In genomic region chr15:70502576-70502975, GRCh38 we compare ENCODE assay signal across 23 cellular contexts.
A peak's percentile ranks its signal among the peaks of the same experiment; 100 is the strongest.
DNase-seq lines count a peak whose midpoint lies in the region; ATAC-seq and TF ChIP-seq lines count a peak whose summit lies in the region.
"Had no signal": no experiment of that assay in that cellular context is flagged by ENCODE, and none has a peak within 500 bp of the region (broad histone marks: within the 10 kb centered on the region; RNA-seq: fewer than 3 reads in every experiment).

No MANE protein-coding gene starts in this region.

- POLR2A ChIA-PET in Panc1 (lab: Charles Lee): interaction anchor here (0.5 kb wide), 1 partner anchor 286 kb away, joined by 6 read pairs; no protein-coding TSS in a partner anchor
- POLR2A ChIA-PET in naive thymus-derived CD4-positive, alpha-beta T cell (lab: Charles Lee): interaction anchor here (3.9 to 5.4 kb wide), 2 partner anchors 10 to 25 kb away, joined by 17 to 39 read pairs; no protein-coding TSS in a partner anchor

- H3K36me3 ChIP-seq in Panc1 (ENCODE audit: control insufficient read depth, insufficient read depth, low read length): no peaks in the 10 kb centered on the region
- H3K36me3 ChIP-seq in naive thymus-derived CD4-positive, alpha-beta T cell (ENCODE audit: control insufficient read depth in 2 of 3, insufficient read depth in 3 of 3, low read length in 3 of 3): no peaks in the 10 kb centered on the region
- H3K36me3 ChIP-seq: adrenal gland, BE2C, brain microvascular endothelial cell had no signal

- DNase-seq in activated CD4-positive, alpha-beta T cell treated with anti-CD3 and anti-CD28 coated beads, Interleukin-2, amount 10 ng/mL, durations not matched to agents 24 days and 14 days: no peak
- DNase-seq in activated CD4-positive, alpha-beta T cell treated with anti-CD3 and anti-CD28 coated beads, Interleukin-2, amount 50 U/mL, for 1 hour: no peak
- DNase-seq in CD14-positive monocyte (ENCODE audit: low spot score): no peak
- no peak for DNase-seq in Panc1 (ENCODE audit: low read depth, low spot score)
- no peak for DNase-seq in naive thymus-derived CD4-positive, alpha-beta T cell
- no peak for DNase-seq in NCI-H146 treated with DMSO at 0.1 percent for 48 hours (lab: John Stamatoyannopoulos, UW; ENCODE audit: unreplicated experiment)
- no peak for DNase-seq in Ammon's horn (ENCODE audit: low spot score)
- DNase-seq: activated CD4-positive, CD25-positive, alpha-beta regulatory T cell; adrenal gland; BE2C; brain microvascular endothelial cell; Calu3; DND-41; NCI-H1092 treated with DMSO at 0.1 percent for 48 hours; NCI-H1930; NCI-H774; T1000; trophoblast cell had no signal

- H3K27me3 Mint-ChIP-seq in activated CD4-positive, alpha-beta T cell treated with anti-CD3 and anti-CD28 coated beads, Interleukin-2, amount 10 ng/mL, durations not matched to agents 24 days and 14 days: peaks cover 4% of the 10 kb centered on the region
- peaks cover 10 to 27% (median 20%) of the 10 kb centered on the region in 3 donors for H3K27me3 Mint-ChIP-seq in CD14-positive monocyte (ENCODE audit: low read depth in 3 of 3)
- peaks cover 0 to 15% (median 0%) of the 10 kb centered on the region in 5 donors for H3K27me3 Mint-ChIP-seq in naive thymus-derived CD4-positive, alpha-beta T cell

- no peak overlapping the region for H3K4me3 ChIP-seq in Panc1 (ENCODE audit: low read depth in 2 of 2, low read length in 2 of 2)
- no peak overlapping the region for H3K4me3 ChIP-seq in naive thymus-derived CD4-positive, alpha-beta T cell (ENCODE audit: low read length)
- H3K4me3 ChIP-seq: adrenal gland, lung had no signal

- no peaks in the 10 kb centered on the region for H3K9me3 Mint-ChIP-seq in activated CD4-positive, alpha-beta T cell treated with anti-CD3 and anti-CD28 coated beads, Interleukin-2, amount 10 ng/mL, durations not matched to agents 24 days and 14 days
- H3K9me3 Mint-ChIP-seq in CD14-positive monocyte: peaks cover 0 to 5% (median 0%) of the 10 kb centered on the region in 7 donors
- peaks cover 0 to 12% (median 0%) of the 10 kb centered on the region in 11 donors for H3K9me3 Mint-ChIP-seq in naive thymus-derived CD4-positive, alpha-beta T cell

- in situ Hi-C loops in Panc1 (cut with HindIII; ENCODE audit: low pct_unique_long_range_greater_than_20kb, low sequenced_read_pairs): no loop called here

- no peaks in the 10 kb centered on the region for H3K9me3 ChIP-seq in Panc1 (ENCODE audit: control insufficient read depth, insufficient read depth, low read depth, low read length)
- H3K9me3 ChIP-seq in naive thymus-derived CD4-positive, alpha-beta T cell (ENCODE audit: control insufficient read depth in 2 of 3, low read length in 3 of 3): peaks cover 0 to 5% (median 0%) of the 10 kb centered on the region in 3 experiments
- H3K9me3 ChIP-seq: adrenal gland, BE2C had no signal

- no TSS peak for BruUV-seq in Panc1 (replicated peaks; lab: Mats Ljungman, UMichigan)

- H3K4me1 ChIP-seq in Panc1 (ENCODE audit: control insufficient read depth, insufficient read depth, low read length): peaks cover 78% of the 10 kb centered on the region
- peaks cover 29 to 40% of the 10 kb centered on the region in 2 donors for H3K4me1 ChIP-seq in naive thymus-derived CD4-positive, alpha-beta T cell (ENCODE audit: control insufficient read depth in 2 of 2, insufficient read depth in 2 of 2, low read length in 2 of 2)

- no peaks in the 10 kb centered on the region for H3K36me3 Mint-ChIP-seq in activated CD4-positive, alpha-beta T cell treated with anti-CD3 and anti-CD28 coated beads, Interleukin-2, amount 10 ng/mL, durations not matched to agents 24 days and 14 days (ENCODE audit: low read depth)
- H3K36me3 Mint-ChIP-seq in CD14-positive monocyte: peaks cover 9 to 14% of the 10 kb centered on the region in 2 donors
- peaks cover 0 to 9% (median 6%) of the 10 kb centered on the region in 5 donors for H3K36me3 Mint-ChIP-seq in naive thymus-derived CD4-positive, alpha-beta T cell

- CTCF ChIA-PET in Panc1 (lab: Charles Lee): no interaction called here
- CTCF ChIA-PET in naive thymus-derived CD4-positive, alpha-beta T cell (lab: Charles Lee): interaction anchor here (0.6 kb wide), 1 partner anchor 1026 kb away, joined by 3 read pairs; no protein-coding TSS in a partner anchor

- H3K27ac Mint-ChIP-seq in activated CD4-positive, alpha-beta T cell treated with anti-CD3 and anti-CD28 coated beads, Interleukin-2, amount 10 ng/mL, durations not matched to agents 24 days and 14 days: peak overlapping the region; percentile 21
- peak overlapping the region in 4 of 7 donors; percentile 24 to 96 (median 82) for H3K27ac Mint-ChIP-seq in CD14-positive monocyte
- H3K27ac Mint-ChIP-seq in naive thymus-derived CD4-positive, alpha-beta T cell: peak overlapping the region in 5 of 9 donors; percentile 51 to 83 (median 56)

- no peaks in the 10 kb centered on the region for H3K27me3 ChIP-seq in Panc1 (ENCODE audit: control insufficient read depth, insufficient read depth, low read length)
- no peaks in the 10 kb centered on the region for H3K27me3 ChIP-seq in naive thymus-derived CD4-positive, alpha-beta T cell (ENCODE audit: control insufficient read depth in 2 of 2, insufficient read depth in 2 of 2, low read length in 2 of 2)
- H3K27me3 ChIP-seq: adrenal gland, BE2C, brain microvascular endothelial cell had no signal

- H3K27ac ChIP-seq in Panc1 (ENCODE audit: low read length): peak overlapping the region; percentile 92
- H3K27ac ChIP-seq in naive thymus-derived CD4-positive, alpha-beta T cell (ENCODE audit: low read depth, low read length): no peak overlapping the region
- H3K27ac ChIP-seq: adrenal gland, brain microvascular endothelial cell, HL-60 had no signal

- TF ChIP-seq CTCF in CD14-positive monocyte (IDR thresholded peaks at IDR 0.05): no peak
- no peak for TF ChIP-seq CTCF in Panc1 (IDR thresholded peaks at IDR 0.05)

- H3K4me1 Mint-ChIP-seq in activated CD4-positive, alpha-beta T cell treated with anti-CD3 and anti-CD28 coated beads, Interleukin-2, amount 10 ng/mL, durations not matched to agents 24 days and 14 days: peaks cover 58% of the 10 kb centered on the region
- H3K4me1 Mint-ChIP-seq in CD14-positive monocyte: peaks cover 58% of the 10 kb centered on the region
- H3K4me1 Mint-ChIP-seq in naive thymus-derived CD4-positive, alpha-beta T cell: peaks cover 31 to 73% (median 62%) of the 10 kb centered on the region in 7 donors

- peak overlapping the region; percentile 50 for H3K4me3 Mint-ChIP-seq in activated CD4-positive, alpha-beta T cell treated with anti-CD3 and anti-CD28 coated beads, Interleukin-2, amount 10 ng/mL, durations not matched to agents 24 days and 14 days
- no peak overlapping the region for H3K4me3 Mint-ChIP-seq in CD14-positive monocyte
- peak overlapping the region in 8 of 10 donors; percentile 23 to 78 (median 51) for H3K4me3 Mint-ChIP-seq in naive thymus-derived CD4-positive, alpha-beta T cell

- ATAC-seq in Panc1: no peak
- ATAC-seq in naive thymus-derived CD4-positive, alpha-beta T cell: no peak
- ATAC-seq in GM21423 (IDR thresholded peaks at IDR 0.05; ENCODE audit: unreplicated experiment): no peak
- ATAC-seq: HepG2, Right ventricle myocardium inferior had no signal

- intact Hi-C loops in activated CD4-positive, alpha-beta T cell treated with anti-CD3 and anti-CD28 coated beads, Interleukin-2, amount 10 ng/mL, durations not matched to agents 24 days and 14 days (cut with micrococcal nuclease): no loop called here
- intact Hi-C loops in CD14-positive monocyte (cut with micrococcal nuclease): loop anchor here in 1 of 2 donors (10.0 kb wide), 1 partner anchor 738 kb away; no protein-coding TSS in a partner anchor
- intact Hi-C loops in Panc1 (cut with micrococcal nuclease; ENCODE audit: unreplicated experiment): no loop called here
- intact Hi-C loops in naive thymus-derived CD4-positive, alpha-beta T cell (cut with micrococcal nuclease): no loop called here

Comparison
In these comparisons a context has a peak if more than half of its experiments do, and no peak if none do; other contexts are left out.
1. H3K27ac Mint-ChIP-seq: peak in every context shown above with its lines; median percentile 82 in CD14-positive monocyte; 56 in naive thymus-derived CD4-positive, alpha-beta T cell; 21 in activated CD4-positive, alpha-beta T cell treated with anti-CD3 and anti-CD28 coated beads, Interleukin-2, amount 10 ng/mL, durations not matched to agents 24 days and 14 days.
2. H3K4me3 Mint-ChIP-seq: peak in activated CD4-positive, alpha-beta T cell treated with anti-CD3 and anti-CD28 coated beads, Interleukin-2, amount 10 ng/mL, durations not matched to agents 24 days and 14 days (single experiment) and naive thymus-derived CD4-positive, alpha-beta T cell (8 of 10); none in CD14-positive monocyte (0 of 2).